Comparison of ENCODE assay signal across 18 cellular contexts in genomic region chr19:44588753-44589112, GRCh38. TPM values are rescaled to one million over a fixed set of nuclear protein-coding genes. Genes with fewer than 3 reads are reported as not detected.
DNase-seq lines count a peak whose midpoint lies in the region; ATAC-seq and TF ChIP-seq lines count a peak whose summit lies in the region.
"Had no signal": no experiment of that assay in that cellular context is flagged by ENCODE, and none has a peak within 500 bp of the region (broad histone marks: within the 10 kb centered on the region; RNA-seq: fewer than 3 reads in every experiment).

No MANE protein-coding gene starts in this region.

- no peak for TF ChIP-seq RAD21 in HCT116 (IDR thresholded peaks at IDR 0.05; ENCODE audit: low read depth)

- peak; percentile 42 for DNase-seq in ACHN
- DNase-seq in HCT116 (ENCODE audit: low read depth, low spot score), result peak; percentile 39
- DNase-seq in HPDE6-E6E7 (ENCODE audit: extremely low spot score), result no peak
- DNase-seq in endodermal cell, result no peak
- DNase-seq in amygdala (lab: John Stamatoyannopoulos, UW), result no peak
- DNase-seq: activated CD4-positive, alpha-beta T cell treated with anti-CD3 and anti-CD28 coated beads, Interleukin-2, amount 50 U/mL, for 48 hours; activated gamma-delta T cell treated with Interleukin-2 at 50 U/mL for 16 hours; CD4-positive, CD25-positive, alpha-beta regulatory T cell; KBM-7; NCI-H1436; NCI-H446; stimulated activated CD4-positive, alpha-beta T cell treated with anti-CD3 and anti-CD28 coated beads, Interleukin-2, amount 100 ng/mL, for 48 hours had no signal

- H3K27ac Mint-ChIP-seq in activated naive CD8-positive, alpha-beta T cell, result peak overlapping the region; percentile 50
- H3K27ac Mint-ChIP-seq in endodermal cell, result no peak overlapping the region

- TF ChIP-seq CTCF in HCT116 (IDR thresholded peaks at IDR 0.05 in 2 of 3, conservative IDR thresholded peaks at IDR 0.05 in 1 of 3; ENCODE audit: borderline replicate concordance in 1 of 3, insufficient read depth in 1 of 3, low read depth in 2 of 3, low read length in 2 of 3) (no peak), endodermal cell (conservative IDR thresholded peaks at IDR 0.05) (no peak)

- peak overlapping the region; percentile 66 for H3K27ac ChIP-seq in HCT116 (ENCODE audit: low read depth, low read length)
- H3K27ac ChIP-seq in mesodermal cell (ENCODE audit: low read depth, low read length, severe bottlenecking), result peak overlapping the region; percentile 79
- H3K27ac ChIP-seq in endodermal cell (ENCODE audit: low read depth, low read length), result no peak overlapping the region

- H3K79me2 ChIP-seq in HCT116 (ENCODE audit: insufficient read depth, low read length), result no peaks in the 10 kb centered on the region

- RAD21 ChIA-PET in HCT116 (lab: Charles Lee; ENCODE audit: low non-redundant PET in 1 of 2, low total read pairs in 2 of 2, uncharacterized antibody in 2 of 2, unreplicated experiment in 2 of 2), result interaction anchor here (0.6 to 1.4 kb wide), 2 partner anchors 68 to 257 kb away, joined by 3 to 8 read pairs; no protein-coding TSS in a partner anchor

- BruUV-seq in HCT116 (replicated peaks; lab: Mats Ljungman, UMichigan), result TSS peak; percentile 97

- peak; percentile 75 for ATAC-seq in HCT116
- ATAC-seq in HG03571 (IDR thresholded peaks at IDR 0.05; ENCODE audit: unreplicated experiment), result no peak

- no peak overlapping the region for H3K4me3 Mint-ChIP-seq in activated naive CD8-positive, alpha-beta T cell
- no peak overlapping the region for H3K4me3 Mint-ChIP-seq in endodermal cell
- H3K4me3 Mint-ChIP-seq: CD4-positive, CD25-positive, alpha-beta regulatory T cell had no signal

- intact Hi-C loops in HCT116 (cut with micrococcal nuclease), result loop anchor here (2.0 to 10.0 kb wide), 3 partner anchors 54 to 366 kb away; partner anchors contain the start of genes CLPTM1 and PVR

- WGBS in mesodermal cell (ENCODE audit: insufficient coverage in 2 of 2), 2 experiments, result 83% methylated on average over 1 of the region's 3 CpGs; no CpG with 5 or more reads in 1 of the 2 experiments
- WGBS in endodermal cell (ENCODE audit: insufficient coverage in 1 of 2, insufficient read length in 1 of 2), 2 experiments, result 97% methylated on average over 3 of the region's 3 CpGs; no CpG with 5 or more reads in 1 of the 2 experiments

- CTCF ChIA-PET in HCT116 (lab: Charles Lee), result interaction anchor here (0.9 to 3.6 kb wide), 10 partner anchors 12 to 186 kb away, joined by 3 to 18 read pairs (median 4); no protein-coding TSS in a partner anchor

- no peaks in the 10 kb centered on the region for H3K27me3 ChIP-seq in HCT116 (ENCODE audit: insufficient read depth, low read length)
- H3K27me3 ChIP-seq in endodermal cell (ENCODE audit: control insufficient read depth, insufficient read depth, low read length, poor library complexity, severe bottlenecking), result no peaks in the 10 kb centered on the region

- no peak for TF ChIP-seq POLR2A in HCT116 (IDR thresholded peaks at IDR 0.05; ENCODE audit: borderline replicate concordance, extremely low read depth, insufficient read depth, insufficient read length)

- H3K9me2 ChIP-seq in HCT116 (ENCODE audit: insufficient read depth), result no peaks in the 10 kb centered on the region

- H3K36me3 ChIP-seq in HCT116 (ENCODE audit: control insufficient read depth in 1 of 2, insufficient read depth in 2 of 2, low read length in 2 of 2) (no peaks in the 10 kb centered on the region), mesodermal cell (ENCODE audit: control insufficient read depth, insufficient read depth, low read length) (no peaks in the 10 kb centered on the region), endodermal cell (ENCODE audit: control insufficient read depth, insufficient read depth, low read length) (no peaks in the 10 kb centered on the region)

- no peaks in the 10 kb centered on the region for H4K20me1 ChIP-seq in HCT116 (ENCODE audit: insufficient read depth)

- H3K9ac ChIP-seq in HCT116 (ENCODE audit: low read length) (peak overlapping the region; percentile 37; the same call in 1 of the 2 replicates), endodermal cell (ENCODE audit: extremely low read depth, low read length, poor library complexity, severe bottlenecking) (no peak overlapping the region)

- H3K4me3 ChIP-seq in HCT116 (replicated peaks in 1 of 2; ENCODE audit: low read depth in 1 of 2, low read length in 2 of 2) (peak overlapping the region; percentile 37 to 50), mesodermal cell (ENCODE audit: extremely low read depth, insufficient read depth, low read length, poor library complexity, severe bottlenecking) (no peak overlapping the region), endodermal cell (ENCODE audit: low read length) (no peak overlapping the region)

- H3K4me1 Mint-ChIP-seq in activated naive CD8-positive, alpha-beta T cell (ENCODE audit: low read depth), result peaks cover 15% of the 10 kb centered on the region
- H3K4me1 Mint-ChIP-seq in endodermal cell, result peaks cover 17% of the 10 kb centered on the region
- H3K4me1 Mint-ChIP-seq: CD4-positive, CD25-positive, alpha-beta regulatory T cell had no signal

- peaks cover 18 to 53% of the 10 kb centered on the region in 2 experiments for H3K4me1 ChIP-seq in HCT116 (ENCODE audit: control insufficient read depth in 1 of 2, insufficient read depth in 2 of 2, low read length in 2 of 2)
- peaks cover 18% of the 10 kb centered on the region for H3K4me1 ChIP-seq in mesodermal cell (ENCODE audit: control insufficient read depth, insufficient read depth, low read length, poor library complexity, severe bottlenecking)
- H3K4me1 ChIP-seq in endodermal cell (ENCODE audit: control insufficient read depth, insufficient read depth, low read length), result no peaks in the 10 kb centered on the region

- peaks cover 4% of the 10 kb centered on the region for H3K27me3 Mint-ChIP-seq in activated naive CD8-positive, alpha-beta T cell
- peaks cover 5% of the 10 kb centered on the region for H3K27me3 Mint-ChIP-seq in endodermal cell (ENCODE audit: insufficient read depth)

- H2AFZ ChIP-seq in HCT116 (ENCODE audit: low read depth, low read length, poor library complexity, severe bottlenecking), result peak overlapping the region; percentile 56

- H3K4me2 ChIP-seq in HCT116 (ENCODE audit: low read length), result peak overlapping the region; percentile 75

- in situ Hi-C loops in ACHN (cut with HindIII; ENCODE audit: low pct_ligation_motif_present, low pct_unique_long_range_greater_than_20kb, low sequenced_read_pairs), result no loop called here

- H3K9me3 ChIP-seq in HCT116 (ENCODE audit: control insufficient read depth in 1 of 2, insufficient read depth in 1 of 2, low read depth in 1 of 2, low read length in 2 of 2) (0 out of 4 replicates have a peak, but pooled peaks cover 0 to 4% of the 10 kb centered on the region in 2 experiments), mesodermal cell (ENCODE audit: control insufficient read depth, low read length) (peaks cover 17% of the 10 kb centered on the region), endodermal cell (ENCODE audit: control insufficient read depth, low read length) (peaks cover 38% of the 10 kb centered on the region)

- no peaks in the 10 kb centered on the region for H3K36me3 Mint-ChIP-seq in activated naive CD8-positive, alpha-beta T cell
- peaks cover 6% of the 10 kb centered on the region for H3K36me3 Mint-ChIP-seq in endodermal cell (ENCODE audit: low read depth)
- H3K36me3 Mint-ChIP-seq: CD4-positive, CD25-positive, alpha-beta regulatory T cell had no signal

- H3K9me3 Mint-ChIP-seq in activated naive CD8-positive, alpha-beta T cell (ENCODE audit: low read depth), result no peaks in the 10 kb centered on the region
- peaks cover 38% of the 10 kb centered on the region for H3K9me3 Mint-ChIP-seq in endodermal cell

- POLR2A ChIA-PET in HCT116 (lab: Charles Lee), result interaction anchor here (0.8 to 3.1 kb wide), 8 partner anchors 12 to 185 kb away, joined by 3 to 16 read pairs (median 4); partner anchors contain the start of gene PVR

TF ChIP-seq in HCT116, 20 proteins besides CTCF, POLR2A, EP300 and RAD21:
- TF ChIP-seq CBX3 (IDR thresholded peaks at IDR 0.05; ENCODE audit: low read depth), result no peak
- TF ChIP-seq YY1 (IDR thresholded peaks at IDR 0.05; ENCODE audit: extremely low read depth, insufficient replicate concordance, low read depth, low read length), result no peak
- TF ChIP-seq ELF1 (IDR thresholded peaks at IDR 0.05; ENCODE audit: borderline replicate concordance, low read depth), result no peak
- no peak for TF ChIP-seq ATF3 (IDR thresholded peaks at IDR 0.05)
- TF ChIP-seq MAX (IDR thresholded peaks at IDR 0.05), result no peak
- peak; percentile 68 for TF ChIP-seq FOSL1 (IDR thresholded peaks at IDR 0.05; ENCODE audit: low read depth)
- TF ChIP-seq SIN3A (IDR thresholded peaks at IDR 0.05; ENCODE audit: low read depth), result peak; percentile 3; the same call in 1 of the 2 replicates
- peak; percentile 3; the same call in 1 of the 2 replicates for TF ChIP-seq JUND (IDR thresholded peaks at IDR 0.05)
- no peak for TF ChIP-seq POLR2AphosphoS5 (IDR thresholded peaks at IDR 0.05; ENCODE audit: low read depth, low read length)
- no peak; the same call in 1 of the 2 replicates for TF ChIP-seq EGR1 (IDR thresholded peaks at IDR 0.05; ENCODE audit: low read depth)

RNA-seq across cellular contexts. Expression of gene IGSF23, which starts 24.6 kb away (rescaled TPM):
- total RNA-seq in HCT116 (2021; ENCODE audit: unreplicated experiment) (not detected), endodermal cell (not detected)
- polyA plus RNA-seq in HCT116 (2012), result not detected in 2 replicates
- polyA plus RNA-seq in mesodermal cell (2013, experiment 1 of 2), result not detected
- polyA plus RNA-seq in mesodermal cell (2013, experiment 2 of 2), result not detected
- polyA plus RNA-seq in endodermal cell (2013, experiment 1 of 2), result not detected
- not detected for polyA plus RNA-seq in endodermal cell (2013, experiment 2 of 2)
- total RNA-seq: cardiac septum; CD4-positive, CD25-positive, alpha-beta regulatory T cell; urinary bladder had no signal
- polyA plus RNA-seq: CD4-positive, CD25-positive, alpha-beta regulatory T cell; urinary bladder had no signal

RNA-seq across cellular contexts. Expression of gene PVR, which starts 55.0 kb away (rescaled TPM):
- 62.0 TPM for total RNA-seq in HCT116 (2021; ENCODE audit: unreplicated experiment)
- 73.6 and 73.8 TPM in 2 replicates for polyA plus RNA-seq in HCT116 (2012)
- polyA plus RNA-seq in mesodermal cell (2013, experiment 1 of 2), result 24.3 TPM
- 25.3 TPM for polyA plus RNA-seq in mesodermal cell (2013, experiment 2 of 2)
- total RNA-seq in endodermal cell, result 10 to 100 TPM; 21.2 to 31.6 TPM
- 18.2 TPM for polyA plus RNA-seq in endodermal cell (2013, experiment 1 of 2)
- polyA plus RNA-seq in endodermal cell (2013, experiment 2 of 2), result 17.4 TPM

RNA-seq across cellular contexts. Expression of gene CEACAM20, which starts 59.3 kb away (rescaled TPM):
- total RNA-seq in HCT116 (2021; ENCODE audit: unreplicated experiment) (not detected), endodermal cell (not detected)
- polyA plus RNA-seq in HCT116 (2012), result 0.05 TPM in 1 of 2 replicates, not detected in the other
- not detected for polyA plus RNA-seq in mesodermal cell (2013, experiment 1 of 2)
- polyA plus RNA-seq in mesodermal cell (2013, experiment 2 of 2), result not detected
- not detected for polyA plus RNA-seq in endodermal cell (2013, experiment 1 of 2)
- polyA plus RNA-seq in endodermal cell (2013, experiment 2 of 2), result not detected
- total RNA-seq: cardiac septum; CD4-positive, CD25-positive, alpha-beta regulatory T cell; pulmonary artery endothelial cell; urinary bladder had no signal
- polyA plus RNA-seq: CD4-positive, CD25-positive, alpha-beta regulatory T cell; urinary bladder had no signal

Comparison
In these comparisons a context has a peak if more than half of its experiments do, and no peak if none do; other contexts are left out.
1. DNase-seq: peak in ACHN (single experiment) and HCT116 (single experiment); none in HPDE6-E6E7 (single experiment), endodermal cell (single experiment) and amygdala (0 of 56).
2. H3K4me3 ChIP-seq: peak in HCT116 (2 of 2); none in mesodermal cell (single experiment) and endodermal cell (single experiment).